23 cellular contexts compared by ENCODE assay signal in genomic region chr18:67109535-67109934, GRCh38.
"Had no signal": no experiment of that assay in that cellular context is flagged by ENCODE, and none has a peak within 500 bp of the region (broad histone marks: within the 10 kb centered on the region; RNA-seq: fewer than 3 reads in every experiment).

No MANE protein-coding gene starts in this region.

- H3K9me3 ChIP-seq: breast epithelium, lower lobe of right lung, spleen, thyroid gland had no signal

- H3K36me3 ChIP-seq: ascending aorta, breast epithelium, lower lobe of right lung, spleen, thyroid gland had no signal

- H3K27ac Mint-ChIP-seq: activated CD4-positive, alpha-beta T cell treated with anti-CD3 and anti-CD28 coated beads, Interleukin-2, amount 10 ng/mL, durations not matched to agents 7 days and 5 days; activated CD8-positive, alpha-beta T cell treated with anti-CD3 and anti-CD28 coated beads, Interleukin-2, amount 10 ng/mL, durations not matched to agents 7 days and 5 days; natural killer cell had no signal

- DNase-seq: activated CD4-positive, alpha-beta T cell treated with anti-CD3 and anti-CD28 coated beads, Interleukin-2, amount 10 ng/mL, durations not matched to agents 7 days and 5 days; activated CD8-positive, alpha-beta memory T cell treated with anti-CD3 and anti-CD28 coated beads, Interleukin-2, amount 50 U/mL, for 4 hours; activated CD8-positive, alpha-beta T cell treated with anti-CD3 and anti-CD28 coated beads, Interleukin-2, amount 10 ng/mL, durations not matched to agents 7 days and 5 days; activated effector memory CD4-positive, alpha-beta T cell treated with Interleukin-2 at 50 U/mL for 16 hours; activated naive CD4-positive, alpha-beta T cell treated with anti-CD3 and anti-CD28 coated beads, Interleukin-2, amount 50 U/mL, for 16 hours; activated T-cell treated with anti-CD3 and anti-CD28 coated beads, Interleukin-2, amount 50 U/mL, for 4 hours; foreskin keratinocyte; hypothalamus; islet precursor cell; left colon; lower lobe of right lung; natural killer cell; occipital lobe; retina; spleen; stimulated activated CD4-positive, alpha-beta T cell treated with anti-CD3 and anti-CD28 coated beads, Interleukin-4, amount 100 ng/mL, for 4 hours; stimulated activated naive CD4-positive, alpha-beta T cell; T1000; thyroid gland had no signal

- H3K27me3 Mint-ChIP-seq: activated CD4-positive, alpha-beta T cell treated with anti-CD3 and anti-CD28 coated beads, Interleukin-2, amount 10 ng/mL, durations not matched to agents 7 days and 5 days had no signal

- H3K4me3 ChIP-seq: ascending aorta, breast epithelium, coronary artery, lower lobe of right lung, spleen, thyroid gland had no signal

- H3K4me1 Mint-ChIP-seq: activated CD4-positive, alpha-beta T cell treated with anti-CD3 and anti-CD28 coated beads, Interleukin-2, amount 10 ng/mL, durations not matched to agents 7 days and 5 days; natural killer cell had no signal

- H3K9me3 Mint-ChIP-seq: activated CD4-positive, alpha-beta T cell treated with anti-CD3 and anti-CD28 coated beads, Interleukin-2, amount 10 ng/mL, durations not matched to agents 7 days and 5 days; activated T-cell treated with anti-CD3 and anti-CD28 coated beads, Interleukin-2, amount 50 U/mL, for 4 hours; natural killer cell had no signal

- H3K4me1 ChIP-seq: ascending aorta, breast epithelium, foreskin keratinocyte, lower lobe of right lung, spleen, thyroid gland had no signal

- ATAC-seq: activated CD4-positive, CD25-positive, alpha-beta regulatory T cell treated with anti-CD3 and anti-CD28 coated beads, Interleukin-2, amount 50 U/mL, for 24 hours; activated CD8-positive, alpha-beta T cell treated with anti-CD3 and anti-CD28 coated beads, Interleukin-2, amount 10 ng/mL, durations not matched to agents 7 days and 5 days; activated T-cell treated with anti-CD3 and anti-CD28 coated beads, Interleukin-2, amount 50 U/mL, for 4 hours; foreskin keratinocyte; left colon; lower lobe of right lung; natural killer cell had no signal

- H3K27me3 ChIP-seq: ascending aorta, breast epithelium, foreskin keratinocyte, spleen, thyroid gland had no signal

- H3K36me3 Mint-ChIP-seq: natural killer cell had no signal

- H3K27ac ChIP-seq: ascending aorta, breast epithelium, coronary artery, foreskin keratinocyte, lower lobe of right lung, spleen, thyroid gland had no signal

- H3K4me3 Mint-ChIP-seq: activated CD4-positive, alpha-beta T cell treated with anti-CD3 and anti-CD28 coated beads, Interleukin-2, amount 10 ng/mL, durations not matched to agents 7 days and 5 days; activated CD8-positive, alpha-beta T cell treated with anti-CD3 and anti-CD28 coated beads, Interleukin-2, amount 10 ng/mL, durations not matched to agents 7 days and 5 days; activated T-cell treated with anti-CD3 and anti-CD28 coated beads, Interleukin-2, amount 50 U/mL, for 4 hours; natural killer cell had no signal
